In the genomic region with DNA sequence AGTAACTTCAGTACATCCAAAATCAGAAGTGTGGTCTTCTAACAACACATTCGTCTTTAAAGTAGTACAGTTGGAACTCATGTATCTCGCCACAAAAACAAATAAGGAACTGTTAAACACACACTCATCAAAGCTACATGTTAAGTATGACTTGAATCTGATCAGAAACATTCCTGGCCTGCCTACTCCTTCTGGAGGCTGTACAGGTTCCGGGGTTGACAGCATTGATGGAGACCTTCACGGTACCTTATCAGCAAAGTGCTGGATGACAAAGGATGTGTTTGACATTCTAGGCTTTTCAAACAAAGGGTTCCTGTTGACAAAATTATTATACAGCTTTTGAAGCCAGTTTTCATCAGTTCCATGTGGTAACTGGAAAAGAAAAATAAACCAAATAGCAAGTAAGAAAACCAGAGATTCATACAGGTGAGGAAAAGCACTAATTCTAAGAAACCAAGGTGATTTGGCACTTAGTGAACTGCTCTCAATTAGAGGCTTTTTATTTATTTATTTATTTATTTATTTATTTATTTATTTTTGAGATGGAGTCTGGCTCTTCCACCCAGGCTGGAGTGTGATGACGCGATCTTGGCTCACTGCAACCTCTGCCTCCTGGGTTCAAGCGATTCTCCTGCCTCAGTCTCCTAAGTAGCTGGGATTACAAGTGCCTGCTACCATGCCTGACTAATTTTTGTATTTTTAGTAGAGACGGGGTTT, we compare ENCODE assay signal across 1 cellular context.
TF ChIP-seq lines count a peak whose summit lies in the region.

No MANE protein-coding gene starts in this region.

TF ChIP-seq in IMR-90, 13 proteins besides CTCF, POLR2A, EP300 and RAD21:
- TF ChIP-seq MAZ (IDR thresholded peaks at IDR 0.05; ENCODE audit: borderline replicate concordance, low read depth, low read length) (no peak), BHLHE40 (IDR thresholded peaks at IDR 0.05; ENCODE audit: low read depth, low read length) (no peak), SMC3 (IDR thresholded peaks at IDR 0.05; ENCODE audit: low read depth, low read length) (no peak), CEBPB (IDR thresholded peaks at IDR 0.05; ENCODE audit: low read depth, low read length) (no peak), RFX5 (IDR thresholded peaks at IDR 0.05; ENCODE audit: low read depth, low read length) (no peak), MAFK (IDR thresholded peaks at IDR 0.05; ENCODE audit: low read depth, low read length) (no peak), MXI1 (IDR thresholded peaks at IDR 0.05; ENCODE audit: borderline replicate concordance, low read depth, low read length) (no peak), CHD1 (IDR thresholded peaks at IDR 0.05; ENCODE audit: low read depth, low read length) (no peak), RCOR1 (IDR thresholded peaks at IDR 0.05; ENCODE audit: insufficient replicate concordance, low read length) (no peak)
- TF ChIP-seq, protein P1, sequence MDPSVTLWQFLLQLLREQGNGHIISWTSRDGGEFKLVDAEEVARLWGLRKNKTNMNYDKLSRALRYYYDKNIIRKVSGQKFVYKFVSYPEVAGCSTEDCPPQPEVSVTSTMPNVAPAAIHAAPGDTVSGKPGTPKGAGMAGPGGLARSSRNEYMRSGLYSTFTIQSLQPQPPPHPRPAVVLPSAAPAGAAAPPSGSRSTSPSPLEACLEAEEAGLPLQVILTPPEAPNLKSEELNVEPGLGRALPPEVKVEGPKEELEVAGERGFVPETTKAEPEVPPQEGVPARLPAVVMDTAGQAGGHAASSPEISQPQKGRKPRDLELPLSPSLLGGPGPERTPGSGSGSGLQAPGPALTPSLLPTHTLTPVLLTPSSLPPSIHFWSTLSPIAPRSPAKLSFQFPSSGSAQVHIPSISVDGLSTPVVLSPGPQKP (IDR thresholded peaks at IDR 0.05; ENCODE audit: borderline replicate concordance, low read depth, low read length): no peak
- TF ChIP-seq, protein P2, sequence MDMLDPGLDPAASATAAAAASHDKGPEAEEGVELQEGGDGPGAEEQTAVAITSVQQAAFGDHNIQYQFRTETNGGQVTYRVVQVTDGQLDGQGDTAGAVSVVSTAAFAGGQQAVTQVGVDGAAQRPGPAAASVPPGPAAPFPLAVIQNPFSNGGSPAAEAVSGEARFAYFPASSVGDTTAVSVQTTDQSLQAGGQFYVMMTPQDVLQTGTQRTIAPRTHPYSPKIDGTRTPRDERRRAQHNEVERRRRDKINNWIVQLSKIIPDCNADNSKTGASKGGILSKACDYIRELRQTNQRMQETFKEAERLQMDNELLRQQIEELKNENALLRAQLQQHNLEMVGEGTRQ (IDR thresholded peaks at IDR 0.05; ENCODE audit: low read depth, low read length): no peak
TF ChIP-seq in IMR-90: peak in this region for 0.
